1 cellular context compared by ENCODE assay signal in the genomic region with DNA sequence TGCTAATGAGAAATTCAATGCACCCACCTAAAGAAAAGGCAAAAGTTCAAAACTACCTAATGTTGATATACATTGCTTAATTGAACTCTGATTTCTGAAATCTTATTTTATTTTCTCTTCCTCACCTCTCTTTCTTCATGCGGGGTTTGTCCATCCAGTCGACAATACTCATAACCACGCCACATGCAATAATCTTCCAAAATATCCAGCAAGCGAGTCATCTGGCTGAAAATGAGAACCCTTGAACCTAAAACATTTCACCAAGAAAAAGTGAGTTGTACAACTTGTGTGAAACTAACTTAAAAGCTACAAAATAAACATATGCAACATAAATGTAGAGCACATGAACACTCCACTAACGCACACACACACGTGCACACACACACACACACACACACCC.
TF ChIP-seq lines count a peak whose summit lies in the region.

No MANE protein-coding gene starts in this region.

TF ChIP-seq in SK-N-SH treated with all-trans-retinoic acid at 6 μM for 48 hours, 23 proteins besides CTCF, POLR2A, EP300 and RAD21 (continued from another document):
- TF ChIP-seq BACH2 (CRISPR knock-in tag; IDR thresholded peaks at IDR 0.05; ENCODE audit: borderline replicate concordance) (no peak), TCF4 (CRISPR knock-in tag; IDR thresholded peaks at IDR 0.05; ENCODE audit: borderline replicate concordance) (no peak)
- TF ChIP-seq, protein P1, sequence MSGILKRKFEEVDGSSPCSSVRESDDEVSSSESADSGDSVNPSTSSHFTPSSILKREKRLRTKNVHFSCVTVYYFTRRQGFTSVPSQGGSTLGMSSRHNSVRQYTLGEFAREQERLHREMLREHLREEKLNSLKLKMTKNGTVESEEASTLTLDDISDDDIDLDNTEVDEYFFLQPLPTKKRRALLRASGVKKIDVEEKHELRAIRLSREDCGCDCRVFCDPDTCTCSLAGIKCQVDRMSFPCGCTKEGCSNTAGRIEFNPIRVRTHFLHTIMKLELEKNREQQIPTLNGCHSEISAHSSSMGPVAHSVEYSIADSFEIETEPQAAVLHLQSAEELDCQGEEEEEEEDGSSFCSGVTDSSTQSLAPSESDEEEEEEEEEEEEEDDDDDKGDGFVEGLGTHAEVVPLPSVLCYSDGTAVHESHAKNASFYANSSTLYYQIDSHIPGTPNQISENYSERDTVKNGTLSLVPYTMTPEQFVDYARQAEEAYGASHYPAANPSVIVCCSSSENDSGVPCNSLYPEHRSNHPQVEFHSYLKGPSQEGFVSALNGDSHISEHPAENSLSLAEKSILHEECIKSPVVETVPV (CRISPR knock-in tag; IDR thresholded peaks at IDR 0.05) = no peak
- TF ChIP-seq, protein P2, sequence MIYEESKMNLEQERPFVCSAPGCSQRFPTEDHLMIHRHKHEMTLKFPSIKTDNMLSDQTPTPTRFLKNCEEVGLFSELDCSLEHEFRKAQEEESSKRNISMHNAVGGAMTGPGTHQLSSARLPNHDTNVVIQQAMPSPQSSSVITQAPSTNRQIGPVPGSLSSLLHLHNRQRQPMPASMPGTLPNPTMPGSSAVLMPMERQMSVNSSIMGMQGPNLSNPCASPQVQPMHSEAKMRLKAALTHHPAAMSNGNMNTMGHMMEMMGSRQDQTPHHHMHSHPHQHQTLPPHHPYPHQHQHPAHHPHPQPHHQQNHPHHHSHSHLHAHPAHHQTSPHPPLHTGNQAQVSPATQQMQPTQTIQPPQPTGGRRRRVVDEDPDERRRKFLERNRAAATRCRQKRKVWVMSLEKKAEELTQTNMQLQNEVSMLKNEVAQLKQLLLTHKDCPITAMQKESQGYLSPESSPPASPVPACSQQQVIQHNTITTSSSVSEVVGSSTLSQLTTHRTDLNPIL (CRISPR knock-in tag; IDR thresholded peaks at IDR 0.05; ENCODE audit: low read depth) = no peak
- TF ChIP-seq, protein P3, sequence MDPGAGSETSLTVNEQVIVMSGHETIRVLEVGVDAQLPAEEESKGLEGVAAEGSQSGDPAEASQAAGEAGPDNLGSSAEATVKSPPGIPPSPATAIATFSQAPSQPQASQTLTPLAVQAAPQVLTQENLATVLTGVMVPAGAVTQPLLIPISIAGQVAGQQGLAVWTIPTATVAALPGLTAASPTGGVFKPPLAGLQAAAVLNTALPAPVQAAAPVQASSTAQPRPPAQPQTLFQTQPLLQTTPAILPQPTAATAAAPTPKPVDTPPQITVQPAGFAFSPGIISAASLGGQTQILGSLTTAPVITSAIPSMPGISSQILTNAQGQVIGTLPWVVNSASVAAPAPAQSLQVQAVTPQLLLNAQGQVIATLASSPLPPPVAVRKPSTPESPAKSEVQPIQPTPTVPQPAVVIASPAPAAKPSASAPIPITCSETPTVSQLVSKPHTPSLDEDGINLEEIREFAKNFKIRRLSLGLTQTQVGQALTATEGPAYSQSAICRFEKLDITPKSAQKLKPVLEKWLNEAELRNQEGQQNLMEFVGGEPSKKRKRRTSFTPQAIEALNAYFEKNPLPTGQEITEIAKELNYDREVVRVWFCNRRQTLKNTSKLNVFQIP (CRISPR knock-in tag; IDR thresholded peaks at IDR 0.05; ENCODE audit: borderline replicate concordance, low read depth) = no peak
